In genomic region chr17:57608369-57609124, GRCh38 we compare ENCODE assay signal across 1 cellular context.
TF ChIP-seq lines count a peak whose summit lies in the region.

No MANE protein-coding gene starts in this region.

TF ChIP-seq in GM23338, 12 proteins besides CTCF, POLR2A, EP300 and RAD21 (continued from another document):
- no peak for TF ChIP-seq STAT1 (IDR thresholded peaks at IDR 0.05; ENCODE audit: unreplicated experiment)
- TF ChIP-seq CREB1 (CRISPR knock-in tag; IDR thresholded peaks at IDR 0.05; ENCODE audit: low read depth): no peak
- no peak for TF ChIP-seq EZH2phosphoT487 (IDR thresholded peaks at IDR 0.05; ENCODE audit: unreplicated experiment)
- TF ChIP-seq JUNB (IDR thresholded peaks at IDR 0.05; ENCODE audit: unreplicated experiment): no peak
- TF ChIP-seq POLR2AphosphoS5 (IDR thresholded peaks at IDR 0.05; ENCODE audit: low read depth): no peak
- TF ChIP-seq REST (IDR thresholded peaks at IDR 0.05; ENCODE audit: unreplicated experiment): no peak
